1 cellular context compared by ENCODE assay signal in the genomic region with DNA sequence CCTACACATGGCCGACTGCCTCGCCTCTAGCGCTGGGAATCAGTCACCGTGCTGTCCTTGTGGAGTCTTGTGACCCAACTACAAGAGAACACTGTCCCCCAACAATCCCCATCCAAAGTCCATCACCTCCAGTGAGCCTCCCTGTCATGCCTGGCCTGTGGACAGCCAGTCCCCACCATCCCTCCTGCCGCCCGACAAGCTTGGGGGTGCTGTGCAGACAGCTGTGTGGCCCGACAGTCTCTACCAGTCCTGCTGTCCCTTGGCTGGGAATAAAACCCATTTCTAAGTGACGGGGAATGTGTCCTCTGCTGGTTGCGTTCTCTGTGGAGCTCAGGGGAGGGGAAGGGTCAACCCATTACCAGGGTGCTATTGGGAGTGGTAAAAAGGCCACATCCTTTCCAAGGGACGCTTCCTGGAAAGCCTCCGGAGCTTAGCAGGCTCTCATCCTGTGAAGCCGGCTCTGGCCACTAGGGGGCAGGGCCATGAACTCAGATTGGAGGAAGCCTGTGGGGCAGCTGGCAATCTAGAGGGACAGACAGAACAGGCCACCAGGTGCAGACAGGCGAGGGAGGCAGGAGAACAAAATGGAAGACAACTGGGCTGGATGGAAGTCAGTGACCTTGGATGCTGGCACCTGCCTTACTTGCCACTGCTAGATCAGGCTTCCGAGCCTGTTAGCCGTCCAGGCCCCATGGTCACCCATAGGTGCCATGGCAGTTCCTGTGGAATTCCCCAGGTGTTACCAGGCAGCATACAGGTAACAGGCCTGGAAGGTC.
TF ChIP-seq lines count a peak whose summit lies in the region.

No MANE protein-coding gene starts in this region.

TF ChIP-seq in H1, 55 proteins besides CTCF, POLR2A, EP300 and RAD21:
- TF ChIP-seq ATF3 (IDR thresholded peaks at IDR 0.05; ENCODE audit: insufficient read depth, low read depth, low read length) = no peak
- TF ChIP-seq CTBP2 (IDR thresholded peaks at IDR 0.05; ENCODE audit: borderline replicate concordance, insufficient read depth, insufficient read length, low read length) = no peak
- TF ChIP-seq, protein P1, sequence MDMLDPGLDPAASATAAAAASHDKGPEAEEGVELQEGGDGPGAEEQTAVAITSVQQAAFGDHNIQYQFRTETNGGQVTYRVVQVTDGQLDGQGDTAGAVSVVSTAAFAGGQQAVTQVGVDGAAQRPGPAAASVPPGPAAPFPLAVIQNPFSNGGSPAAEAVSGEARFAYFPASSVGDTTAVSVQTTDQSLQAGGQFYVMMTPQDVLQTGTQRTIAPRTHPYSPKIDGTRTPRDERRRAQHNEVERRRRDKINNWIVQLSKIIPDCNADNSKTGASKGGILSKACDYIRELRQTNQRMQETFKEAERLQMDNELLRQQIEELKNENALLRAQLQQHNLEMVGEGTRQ (IDR thresholded peaks at IDR 0.05; ENCODE audit: low read length) = peak; percentile 65
- no peak for TF ChIP-seq BACH1 (IDR thresholded peaks at IDR 0.05; ENCODE audit: low read length)
- no peak for TF ChIP-seq EZH2 (IDR thresholded peaks at IDR 0.05; ENCODE audit: low read depth, low read length, severe bottlenecking)
- no peak for TF ChIP-seq CEBPB (IDR thresholded peaks at IDR 0.05; ENCODE audit: low read depth, low read length)
- peak; percentile 83 for TF ChIP-seq YY1 (IDR thresholded peaks at IDR 0.05; ENCODE audit: low read depth, low read length)
- TF ChIP-seq BRCA1 (IDR thresholded peaks at IDR 0.05; ENCODE audit: low read depth, low read length) = no peak
- no peak for TF ChIP-seq TAF7 (optimal IDR thresholded peaks at IDR 0.05; ENCODE audit: borderline replicate concordance, low read depth, low read length)
- TF ChIP-seq SIRT6 (IDR thresholded peaks at IDR 0.05; ENCODE audit: low read length) = no peak
- TF ChIP-seq NANOG (IDR thresholded peaks at IDR 0.05; ENCODE audit: insufficient read depth, low read depth, low read length, poor library complexity, severe bottlenecking) = no peak
- no peak for TF ChIP-seq EGR1 (IDR thresholded peaks at IDR 0.05; ENCODE audit: borderline replicate concordance, low read depth, low read length)
- no peak for TF ChIP-seq RXRA (IDR thresholded peaks at IDR 0.05; ENCODE audit: insufficient read depth, low read depth, low read length)
- TF ChIP-seq TCF12 (IDR thresholded peaks at IDR 0.05; ENCODE audit: low read depth, low read length) = peak; percentile 67; the same call in 1 of the 2 replicates
- TF ChIP-seq HDAC2 (IDR thresholded peaks at IDR 0.05; ENCODE audit: borderline replicate concordance in 1 of 2, low read depth in 2 of 2, low read length in 2 of 2) = no peak
- TF ChIP-seq PHF8 (conservative IDR thresholded peaks at IDR 0.05; ENCODE audit: low read depth, low read length) = no peak
- peak; percentile 62; the same call in 1 of the 2 replicates for TF ChIP-seq MAX (IDR thresholded peaks at IDR 0.05)
- TF ChIP-seq KDM5A (IDR thresholded peaks at IDR 0.05; ENCODE audit: low read length) = no peak
- no peak for TF ChIP-seq TAF1 (IDR thresholded peaks at IDR 0.05; ENCODE audit: low read depth, low read length)
- TF ChIP-seq, protein P2, sequence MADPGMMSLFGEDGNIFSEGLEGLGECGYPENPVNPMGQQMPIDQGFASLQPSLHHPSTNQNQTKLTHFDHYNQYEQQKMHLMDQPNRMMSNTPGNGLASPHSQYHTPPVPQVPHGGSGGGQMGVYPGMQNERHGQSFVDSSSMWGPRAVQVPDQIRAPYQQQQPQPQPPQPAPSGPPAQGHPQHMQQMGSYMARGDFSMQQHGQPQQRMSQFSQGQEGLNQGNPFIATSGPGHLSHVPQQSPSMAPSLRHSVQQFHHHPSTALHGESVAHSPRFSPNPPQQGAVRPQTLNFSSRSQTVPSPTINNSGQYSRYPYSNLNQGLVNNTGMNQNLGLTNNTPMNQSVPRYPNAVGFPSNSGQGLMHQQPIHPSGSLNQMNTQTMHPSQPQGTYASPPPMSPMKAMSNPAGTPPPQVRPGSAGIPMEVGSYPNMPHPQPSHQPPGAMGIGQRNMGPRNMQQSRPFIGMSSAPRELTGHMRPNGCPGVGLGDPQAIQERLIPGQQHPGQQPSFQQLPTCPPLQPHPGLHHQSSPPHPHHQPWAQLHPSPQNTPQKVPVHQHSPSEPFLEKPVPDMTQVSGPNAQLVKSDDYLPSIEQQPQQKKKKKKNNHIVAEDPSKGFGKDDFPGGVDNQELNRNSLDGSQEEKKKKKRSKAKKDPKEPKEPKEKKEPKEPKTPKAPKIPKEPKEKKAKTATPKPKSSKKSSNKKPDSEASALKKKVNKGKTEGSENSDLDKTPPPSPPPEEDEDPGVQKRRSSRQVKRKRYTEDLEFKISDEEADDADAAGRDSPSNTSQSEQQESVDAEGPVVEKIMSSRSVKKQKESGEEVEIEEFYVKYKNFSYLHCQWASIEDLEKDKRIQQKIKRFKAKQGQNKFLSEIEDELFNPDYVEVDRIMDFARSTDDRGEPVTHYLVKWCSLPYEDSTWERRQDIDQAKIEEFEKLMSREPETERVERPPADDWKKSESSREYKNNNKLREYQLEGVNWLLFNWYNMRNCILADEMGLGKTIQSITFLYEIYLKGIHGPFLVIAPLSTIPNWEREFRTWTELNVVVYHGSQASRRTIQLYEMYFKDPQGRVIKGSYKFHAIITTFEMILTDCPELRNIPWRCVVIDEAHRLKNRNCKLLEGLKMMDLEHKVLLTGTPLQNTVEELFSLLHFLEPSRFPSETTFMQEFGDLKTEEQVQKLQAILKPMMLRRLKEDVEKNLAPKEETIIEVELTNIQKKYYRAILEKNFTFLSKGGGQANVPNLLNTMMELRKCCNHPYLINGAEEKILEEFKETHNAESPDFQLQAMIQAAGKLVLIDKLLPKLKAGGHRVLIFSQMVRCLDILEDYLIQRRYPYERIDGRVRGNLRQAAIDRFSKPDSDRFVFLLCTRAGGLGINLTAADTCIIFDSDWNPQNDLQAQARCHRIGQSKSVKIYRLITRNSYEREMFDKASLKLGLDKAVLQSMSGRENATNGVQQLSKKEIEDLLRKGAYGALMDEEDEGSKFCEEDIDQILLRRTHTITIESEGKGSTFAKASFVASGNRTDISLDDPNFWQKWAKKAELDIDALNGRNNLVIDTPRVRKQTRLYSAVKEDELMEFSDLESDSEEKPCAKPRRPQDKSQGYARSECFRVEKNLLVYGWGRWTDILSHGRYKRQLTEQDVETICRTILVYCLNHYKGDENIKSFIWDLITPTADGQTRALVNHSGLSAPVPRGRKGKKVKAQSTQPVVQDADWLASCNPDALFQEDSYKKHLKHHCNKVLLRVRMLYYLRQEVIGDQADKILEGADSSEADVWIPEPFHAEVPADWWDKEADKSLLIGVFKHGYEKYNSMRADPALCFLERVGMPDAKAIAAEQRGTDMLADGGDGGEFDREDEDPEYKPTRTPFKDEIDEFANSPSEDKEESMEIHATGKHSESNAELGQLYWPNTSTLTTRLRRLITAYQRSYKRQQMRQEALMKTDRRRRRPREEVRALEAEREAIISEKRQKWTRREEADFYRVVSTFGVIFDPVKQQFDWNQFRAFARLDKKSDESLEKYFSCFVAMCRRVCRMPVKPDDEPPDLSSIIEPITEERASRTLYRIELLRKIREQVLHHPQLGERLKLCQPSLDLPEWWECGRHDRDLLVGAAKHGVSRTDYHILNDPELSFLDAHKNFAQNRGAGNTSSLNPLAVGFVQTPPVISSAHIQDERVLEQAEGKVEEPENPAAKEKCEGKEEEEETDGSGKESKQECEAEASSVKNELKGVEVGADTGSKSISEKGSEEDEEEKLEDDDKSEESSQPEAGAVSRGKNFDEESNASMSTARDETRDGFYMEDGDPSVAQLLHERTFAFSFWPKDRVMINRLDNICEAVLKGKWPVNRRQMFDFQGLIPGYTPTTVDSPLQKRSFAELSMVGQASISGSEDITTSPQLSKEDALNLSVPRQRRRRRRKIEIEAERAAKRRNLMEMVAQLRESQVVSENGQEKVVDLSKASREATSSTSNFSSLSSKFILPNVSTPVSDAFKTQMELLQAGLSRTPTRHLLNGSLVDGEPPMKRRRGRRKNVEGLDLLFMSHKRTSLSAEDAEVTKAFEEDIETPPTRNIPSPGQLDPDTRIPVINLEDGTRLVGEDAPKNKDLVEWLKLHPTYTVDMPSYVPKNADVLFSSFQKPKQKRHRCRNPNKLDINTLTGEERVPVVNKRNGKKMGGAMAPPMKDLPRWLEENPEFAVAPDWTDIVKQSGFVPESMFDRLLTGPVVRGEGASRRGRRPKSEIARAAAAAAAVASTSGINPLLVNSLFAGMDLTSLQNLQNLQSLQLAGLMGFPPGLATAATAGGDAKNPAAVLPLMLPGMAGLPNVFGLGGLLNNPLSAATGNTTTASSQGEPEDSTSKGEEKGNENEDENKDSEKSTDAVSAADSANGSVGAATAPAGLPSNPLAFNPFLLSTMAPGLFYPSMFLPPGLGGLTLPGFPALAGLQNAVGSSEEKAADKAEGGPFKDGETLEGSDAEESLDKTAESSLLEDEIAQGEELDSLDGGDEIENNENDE (IDR thresholded peaks at IDR 0.05; ENCODE audit: insufficient replicate concordance, low read length) = no peak
- no peak for TF ChIP-seq SP1 (IDR thresholded peaks at IDR 0.05; ENCODE audit: low read depth, low read length)
- TF ChIP-seq SP4 (IDR thresholded peaks at IDR 0.05; ENCODE audit: low read length) = no peak
- TF ChIP-seq SP2 (IDR thresholded peaks at IDR 0.05; ENCODE audit: low read length) = no peak
- TF ChIP-seq ASH2L (IDR thresholded peaks at IDR 0.05; ENCODE audit: low read length) = no peak
- no peak for TF ChIP-seq GTF2F1 (IDR thresholded peaks at IDR 0.05; ENCODE audit: borderline replicate concordance, low read depth, low read length)
- TF ChIP-seq FOSL1 (IDR thresholded peaks at IDR 0.05; ENCODE audit: insufficient read depth, low read depth, low read length) = no peak
- no peak for TF ChIP-seq POU5F1 (IDR thresholded peaks at IDR 0.05; ENCODE audit: low read depth, low read length)
- peak; percentile 32 to 60; a peak in 1 of 4 replicates for TF ChIP-seq SIN3A (conservative IDR thresholded peaks at IDR 0.05 in 1 of 2, IDR thresholded peaks at IDR 0.05 in 1 of 2; ENCODE audit: low read depth in 1 of 2, low read length in 2 of 2)
- no peak for TF ChIP-seq RBBP5 (IDR thresholded peaks at IDR 0.05; ENCODE audit: borderline replicate concordance, low read depth, low read length)
- no peak; the same call in 1 of the 2 replicates for TF ChIP-seq CHD2 (IDR thresholded peaks at IDR 0.05; ENCODE audit: low read length)
- no peak for TF ChIP-seq BCL11A (IDR thresholded peaks at IDR 0.05; ENCODE audit: low read depth in 2 of 2, low read length in 2 of 2)
- TF ChIP-seq SAP30 (IDR thresholded peaks at IDR 0.05; ENCODE audit: insufficient read depth, insufficient replicate concordance, low read length) = no peak
- TF ChIP-seq ATF2 (IDR thresholded peaks at IDR 0.05; ENCODE audit: low read length) = no peak
- TF ChIP-seq GABPA (IDR thresholded peaks at IDR 0.05; ENCODE audit: borderline replicate concordance, insufficient read depth, low read length) = no peak
- TF ChIP-seq HDAC6 (IDR thresholded peaks at IDR 0.05; ENCODE audit: low read depth, low read length) = no peak
- TF ChIP-seq CBX5 (IDR thresholded peaks at IDR 0.05; ENCODE audit: low read depth, low read length) = no peak
- no peak for TF ChIP-seq SIX5 (IDR thresholded peaks at IDR 0.05; ENCODE audit: low read depth, low read length)
- no peak for TF ChIP-seq CHD1 (IDR thresholded peaks at IDR 0.05; ENCODE audit: low read depth, low read length)
- TF ChIP-seq NRF1 (IDR thresholded peaks at IDR 0.05; ENCODE audit: low read depth, low read length) = no peak
- TF ChIP-seq E2F6 (IDR thresholded peaks at IDR 0.05) = no peak
- TF ChIP-seq RFX5 (IDR thresholded peaks at IDR 0.05; ENCODE audit: borderline replicate concordance, low read depth, low read length) = no peak
- TF ChIP-seq POLR2AphosphoS5 (IDR thresholded peaks at IDR 0.05; ENCODE audit: low read depth, low read length) = no peak
- TF ChIP-seq SUZ12 (IDR thresholded peaks at IDR 0.05; ENCODE audit: low read length) = no peak
- TF ChIP-seq MAFK (IDR thresholded peaks at IDR 0.05; ENCODE audit: low read depth, low read length) = no peak
- TF ChIP-seq CREB1 (IDR thresholded peaks at IDR 0.05) = no peak
- peak; percentile 34; the same call in 1 of the 2 replicates for TF ChIP-seq TBP (IDR thresholded peaks at IDR 0.05; ENCODE audit: low read depth, low read length)
- no peak for TF ChIP-seq JUND (IDR thresholded peaks at IDR 0.05; ENCODE audit: low read length)
- TF ChIP-seq CBX8 (IDR thresholded peaks at IDR 0.05; ENCODE audit: borderline replicate concordance, low read depth, low read length) = no peak
- TF ChIP-seq TEAD4 (IDR thresholded peaks at IDR 0.05; ENCODE audit: low read depth, low read length) = 0 out of 2 replicates have a peak, but pooled peaks have one; percentile 11
- no peak for TF ChIP-seq SRF (IDR thresholded peaks at IDR 0.05; ENCODE audit: low read depth, low read length)
- TF ChIP-seq RNF2 (IDR thresholded peaks at IDR 0.05; ENCODE audit: borderline replicate concordance, low read depth, low read length, missing control alignments, poor library complexity, severe bottlenecking) = no peak
- TF ChIP-seq ZNF274 (IDR thresholded peaks at IDR 0.05; ENCODE audit: borderline replicate concordance, extremely low read depth, low read length) = no peak
- no peak for TF ChIP-seq JUN (IDR thresholded peaks at IDR 0.05; ENCODE audit: low read depth, low read length)
